In genomic region chr10:70537398-70538194, GRCh38 we compare ENCODE assay signal across 9 cellular contexts. TPM values are rescaled to one million over a fixed set of nuclear protein-coding genes. Genes with fewer than 3 reads are reported as not detected.
DNase-seq lines count a peak whose midpoint lies in the region; ATAC-seq, FAIRE-seq and TF ChIP-seq lines count a peak whose summit lies in the region.
"Had no signal": no experiment of that assay in that cellular context is flagged by ENCODE, and none has a peak within 500 bp of the region (broad histone marks: within the 10 kb centered on the region; RNA-seq: fewer than 3 reads in every experiment).

No MANE protein-coding gene starts in this region.

- H3K9me3 ChIP-seq in A673 (ENCODE audit: low read depth, low read length, poor library complexity, severe bottlenecking) (no peaks in the 10 kb centered on the region), hepatocyte (ENCODE audit: low read depth) (no peaks in the 10 kb centered on the region)

- TF ChIP-seq POLR2A in GM12891 (IDR thresholded peaks at IDR 0.05; ENCODE audit: low read depth, low read length), result no peak

- ATAC-seq in GM18907 (IDR thresholded peaks at IDR 0.05; ENCODE audit: unreplicated experiment), result no peak
- ATAC-seq in HG03095 (IDR thresholded peaks at IDR 0.05; ENCODE audit: unreplicated experiment), result no peak
- ATAC-seq: T-helper 17 cell had no signal

- H3K27ac ChIP-seq in A673 (ENCODE audit: low read depth, low read length, poor library complexity, severe bottlenecking) (no peak overlapping the region), hepatocyte (no peak overlapping the region)

- H3K36me3 ChIP-seq in A673 (ENCODE audit: insufficient read depth, low read length, poor library complexity, severe bottlenecking) (no peaks in the 10 kb centered on the region), hepatocyte (replicated peaks; ENCODE audit: insufficient read depth, low read depth) (no peaks in the 10 kb centered on the region)

- TF ChIP-seq CTCF in A673 (conservative IDR thresholded peaks at IDR 0.05; ENCODE audit: low read depth, low read length) (peak; percentile 59), WI38 (IDR thresholded peaks at IDR 0.05; ENCODE audit: low read depth, low read length) (0 out of 2 replicates have a peak, but pooled peaks have one; percentile 10), hepatocyte (IDR thresholded peaks at IDR 0.05; ENCODE audit: poor library complexity) (peak; percentile 41)

- DNase-seq in A673 (ENCODE audit: low spot score), result no peak
- DNase-seq in GM12891 (ENCODE audit: insufficient read length, low spot score), result peak; percentile 46
- DNase-seq in hepatocyte (ENCODE audit: low spot score), result peak; percentile 46
- DNase-seq in cerebellar cortex (ENCODE audit: low spot score), result no peak
- no peak for DNase-seq in effector CD8-positive, alpha-beta T cell (lab: John Stamatoyannopoulos, UW)
- DNase-seq: T-helper 17 cell had no signal

- H2AFZ ChIP-seq in hepatocyte, result no peak overlapping the region

- intact Hi-C loops in A673 (cut with micrococcal nuclease; ENCODE audit: unreplicated experiment), result no loop called here

- FAIRE-seq in GM12891 (lab: Jason Lieb, UNC), result no peak

- CTCF ChIA-PET in A673 (lab: Charles Lee), result interaction anchor here (0.7 kb wide), 1 partner anchor 91 kb away, joined by 4 read pairs; no protein-coding TSS in a partner anchor

- H4K20me1 ChIP-seq in hepatocyte (ENCODE audit: insufficient read depth, poor library complexity, severe bottlenecking), result no peaks in the 10 kb centered on the region

- H3K4me3 ChIP-seq in A673 (ENCODE audit: low read depth, low read length, poor library complexity, severe bottlenecking), result no peak overlapping the region
- no peak overlapping the region for H3K4me3 ChIP-seq in WI38 (ENCODE audit: low read depth, low read length)
- H3K4me3 ChIP-seq in hepatocyte, result no peak overlapping the region

- H3K79me2 ChIP-seq in hepatocyte, result no peaks in the 10 kb centered on the region

- 62% methylated on average over 15 of the region's 15 CpGs for WGBS in hepatocyte (ENCODE audit: low lambda C conversion rate, missing lambda C conversion rate)

- no peaks in the 10 kb centered on the region for H3K9me2 ChIP-seq in hepatocyte (replicated peaks; ENCODE audit: insufficient read depth)

- POLR2A ChIA-PET in A673 (lab: Charles Lee; ENCODE audit: low non-redundant PET), result no interaction called here

- no peak overlapping the region for H3K4me2 ChIP-seq in hepatocyte

- no TSS peak for BruUV-seq in A673 (replicated peaks; lab: Mats Ljungman, UMichigan)

- H3K27me3 ChIP-seq in A673 (replicated peaks; ENCODE audit: insufficient read depth, low read depth, low read length, poor library complexity) (no peaks in the 10 kb centered on the region), hepatocyte (no peaks in the 10 kb centered on the region)

- H3K4me1 ChIP-seq in A673 (ENCODE audit: insufficient read depth, low read length, poor library complexity, severe bottlenecking) (no peaks in the 10 kb centered on the region), hepatocyte (ENCODE audit: insufficient read depth) (no peaks in the 10 kb centered on the region)

TF ChIP-seq in GM12891, 5 proteins besides CTCF, POLR2A, EP300 and RAD21:
- no peak for TF ChIP-seq TAF1 (IDR thresholded peaks at IDR 0.05; ENCODE audit: low read depth, low read length)
TF ChIP-seq in GM12891: peak in this region for 0.

RNA-seq across cellular contexts. Expression of gene PALD1, which starts 59.0 kb away (rescaled TPM):
- total RNA-seq in A673 (2021), result 9.0 and 9.9 TPM in 2 replicates
- polyA plus RNA-seq in GM12891 (2012; ENCODE audit: low read depth, missing spikeins), result 4.1 TPM
- 1.1 and 2.2 TPM in 2 replicates for total RNA-seq in hepatocyte
- polyA plus RNA-seq in hepatocyte, result 1.1 and 1.3 TPM in 2 replicates

Comparison
In these comparisons a context has a peak if more than half of its experiments do, and no peak if none do; other contexts are left out.
1. DNase-seq: peak in GM12891 (single experiment) and hepatocyte (single experiment); none in A673 (single experiment), cerebellar cortex (single experiment) and effector CD8-positive, alpha-beta T cell (single experiment).
2. Peak in every context shown above with its lines, with median percentiles within 50 percentile points of each other: CTCF ChIP-seq.